ENCODE assay signal across 20 cellular contexts in the genomic region with DNA sequence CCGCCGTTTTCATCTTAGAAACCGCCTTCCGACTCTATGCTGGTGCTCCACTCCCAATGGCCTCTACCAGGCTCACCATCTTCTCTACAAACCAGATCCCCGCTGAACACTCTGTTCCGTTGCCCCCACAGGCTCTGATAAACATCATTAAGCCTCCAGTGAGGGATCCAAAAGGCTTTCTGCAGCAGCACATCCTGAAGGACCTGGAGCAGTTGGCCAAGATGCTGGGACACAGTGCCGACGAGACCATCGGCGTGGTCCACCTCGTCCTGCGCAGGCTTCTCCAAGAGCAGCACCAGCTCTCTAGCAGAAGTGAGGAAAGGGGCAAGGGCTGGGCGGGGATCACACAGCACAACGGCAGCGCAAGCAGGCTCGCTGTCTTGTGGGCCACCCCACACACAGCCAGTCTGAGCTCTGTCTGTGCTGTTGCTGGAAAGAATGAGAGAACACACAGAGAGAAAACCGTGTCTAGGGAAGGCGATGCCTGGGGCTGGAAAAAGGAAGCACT.
"Had no signal": no experiment of that assay in that cellular context is flagged by ENCODE, and none has a peak within 500 bp of the region (broad histone marks: within the 10 kb centered on the region; RNA-seq: fewer than 3 reads in every experiment).

No MANE protein-coding gene starts in this region.

- H3K27me3 ChIP-seq: heart right ventricle, neutrophil, spleen, suprapubic skin had no signal

- H3K27ac Mint-ChIP-seq: mesothelial cell of epicardium, type B pancreatic cell, WTC11 had no signal

- H3K4me1 Mint-ChIP-seq: mesothelial cell of epicardium, naive B cell, WTC11 had no signal

- H3K4me1 ChIP-seq: suprapubic skin had no signal

- H3K9ac ChIP-seq: SK-N-SH had no signal

- ATAC-seq: heart right ventricle, right cardiac atrium, WTC11 had no signal

- H3K27ac ChIP-seq: coronary artery, heart right ventricle, neutrophil, spleen, suprapubic skin had no signal

- H3K4me3 ChIP-seq: coronary artery, heart right ventricle, spleen, suprapubic skin had no signal

- FAIRE-seq: frontal cortex, kidney had no signal

- H3K4me2 ChIP-seq: SK-N-SH had no signal

- H3K4me3 Mint-ChIP-seq: mesothelial cell of epicardium, type B pancreatic cell, WTC11 had no signal

- H3K9me3 ChIP-seq: heart right ventricle, neutrophil, SK-N-SH, spleen, suprapubic skin had no signal

- DNase-seq: activated CD4-positive, alpha-beta T cell treated with anti-CD3 and anti-CD28 coated beads, Interleukin-2, amount 50 U/mL, for 1 hour; caudate nucleus; effector CD4-positive, alpha-beta T cell; heart right ventricle; kidney; naive B cell; posterior cingulate gyrus; right cardiac atrium; Right ventricle myocardium superior; SK-N-SH; spleen; stimulated activated CD4-positive, alpha-beta T cell treated with anti-CD3 and anti-CD28 coated beads, Interleukin-1b, Interleukin-23, amount 100 ng/mL, for 48 hours; stimulated activated naive CD4-positive, alpha-beta T cell had no signal

- H3K9me3 Mint-ChIP-seq: mesothelial cell of epicardium, naive B cell, type B pancreatic cell, WTC11 had no signal

- H3K27me3 Mint-ChIP-seq: naive B cell, type B pancreatic cell had no signal
